Comparison of ENCODE assay signal across 18 cellular contexts in the genomic region with DNA sequence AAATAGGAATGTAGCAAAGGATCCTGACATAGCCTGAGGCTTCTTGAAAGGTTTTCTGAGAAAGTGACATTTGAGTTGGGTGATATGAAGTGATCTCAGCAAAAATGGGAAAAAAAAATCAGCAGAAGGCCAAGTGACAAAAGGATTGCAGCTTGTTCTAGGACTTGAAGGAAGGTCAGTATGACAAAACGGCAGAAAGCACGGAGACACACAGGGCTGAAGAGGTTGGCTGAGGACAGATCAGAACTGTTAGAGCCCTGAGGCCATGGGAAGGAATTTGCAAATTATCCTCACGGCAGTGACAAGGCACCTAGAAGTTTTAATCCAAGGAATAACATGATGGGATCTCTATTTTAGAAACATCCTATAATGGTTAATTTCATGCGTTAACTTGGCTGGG. TPM values are rescaled to one million over a fixed set of nuclear protein-coding genes. Genes with fewer than 3 reads are reported as not detected.
DNase-seq lines count a peak whose midpoint lies in the region; ATAC-seq, FAIRE-seq and TF ChIP-seq lines count a peak whose summit lies in the region.
"Had no signal": no experiment of that assay in that cellular context is flagged by ENCODE, and none has a peak within 500 bp of the region (broad histone marks: within the 10 kb centered on the region; RNA-seq: fewer than 3 reads in every experiment).

No MANE protein-coding gene starts in this region.

- no peak overlapping the region for H4K8ac ChIP-seq in trophoblast cell (ENCODE audit: low read depth, low read length)

- FAIRE-seq in bronchial epithelial cell (lab: Jason Lieb, UNC): peak; percentile 43
- FAIRE-seq: GM12891, GM18507, H54 had no signal

- H3K4ac ChIP-seq in trophoblast cell (ENCODE audit: low read depth, low read length): no peak overlapping the region

- peak; percentile 12 to 41 for DNase-seq in HAP-1 (ENCODE audit: low spot score in 2 of 2)
- DNase-seq in bronchial epithelial cell (ENCODE audit: low read depth): no peak
- DNase-seq in trophoblast cell: peak; percentile 63 to 81
- DNase-seq in NCI-H187 treated with DMSO at 0.1 percent for 48 hours (lab: John Stamatoyannopoulos, UW): no peak
- no peak for DNase-seq in SHP77 (lab: John Stamatoyannopoulos, UW)
- DNase-seq: C1 segment of cervical spinal cord; Calu3; CD4-positive, alpha-beta memory T cell; COR-L47; DMS53; DMS79 treated with DMSO at 0.1 percent for 48 hours; GDM1; GOT3; HCEC 1CT had no signal

- TF ChIP-seq CTCF in bronchial epithelial cell (IDR thresholded peaks at IDR 0.05; ENCODE audit: insufficient read depth, low read length, severe bottlenecking): no peak

- H3K27me3 ChIP-seq in HAP-1 (ENCODE audit: low read depth) (no peaks in the 10 kb centered on the region), bronchial epithelial cell (ENCODE audit: control insufficient read depth, insufficient read depth, low read length) (no peaks in the 10 kb centered on the region), trophoblast cell (ENCODE audit: insufficient read depth, low read length) (no peaks in the 10 kb centered on the region)

- ATAC-seq in GM21825 (IDR thresholded peaks at IDR 0.05; ENCODE audit: unreplicated experiment): no peak

- no peaks in the 10 kb centered on the region for H3K79me2 ChIP-seq in trophoblast cell (ENCODE audit: control insufficient read depth, insufficient read depth, low read length, poor library complexity)

- no peak overlapping the region for H2AK5ac ChIP-seq in trophoblast cell (ENCODE audit: low read length)

- WGBS in trophoblast cell (ENCODE audit: extremely low coverage, insufficient coverage, insufficient read length): no CpG with 5 or more reads among the region's 4 CpGs

- no peaks in the 10 kb centered on the region for H3K36me3 ChIP-seq in HAP-1 (replicated peaks)
- no peaks in the 10 kb centered on the region for H3K36me3 ChIP-seq in bronchial epithelial cell (ENCODE audit: control insufficient read depth, insufficient read depth, low read length)
- no peaks in the 10 kb centered on the region for H3K36me3 ChIP-seq in trophoblast cell (ENCODE audit: control insufficient read depth in 1 of 2, insufficient read depth in 2 of 2, low read length in 2 of 2)

- no peak overlapping the region for H3K27ac ChIP-seq in trophoblast cell (ENCODE audit: low read depth, low read length)

- H3K4me1 ChIP-seq in HAP-1 (peaks cover 32% of the 10 kb centered on the region), trophoblast cell (ENCODE audit: control insufficient read depth in 1 of 2, insufficient read depth in 2 of 2, low read length in 2 of 2) (peaks cover 2 to 5% of the 10 kb centered on the region in 2 experiments)

- no peak overlapping the region for H3K18ac ChIP-seq in trophoblast cell (ENCODE audit: low read length)

- no peaks in the 10 kb centered on the region for H3K79me1 ChIP-seq in trophoblast cell (ENCODE audit: low read length)

- H4K12ac ChIP-seq in trophoblast cell (ENCODE audit: low read depth, low read length): no peak overlapping the region

- H2BK12ac ChIP-seq in trophoblast cell (ENCODE audit: low read length): no peak overlapping the region

- no peak overlapping the region for H3K4me3 ChIP-seq in HAP-1
- H3K4me3 ChIP-seq in bronchial epithelial cell (ENCODE audit: low read depth, low read length): no peak overlapping the region
- no peak overlapping the region for H3K4me3 ChIP-seq in trophoblast cell (ENCODE audit: low read depth, low read length)

- no peak overlapping the region for H2BK120ac ChIP-seq in trophoblast cell (ENCODE audit: insufficient read depth, low read length, poor library complexity)

- H2BK5ac ChIP-seq in trophoblast cell (ENCODE audit: low read depth, low read length, poor library complexity): no peak overlapping the region

- H3K9me3 ChIP-seq in HAP-1: peaks cover 5% of the 10 kb centered on the region; the same call in 1 of the 2 replicates
- no peaks in the 10 kb centered on the region for H3K9me3 ChIP-seq in trophoblast cell (ENCODE audit: insufficient read depth, low read depth, low read length)

- no peak overlapping the region for H2AFZ ChIP-seq in trophoblast cell (ENCODE audit: insufficient read depth, low read length, poor library complexity)

- no peak overlapping the region for H3K23ac ChIP-seq in trophoblast cell (ENCODE audit: low read length)

- no peak overlapping the region for H3K4me2 ChIP-seq in trophoblast cell (ENCODE audit: low read length)

- in situ Hi-C loops in HAP-1 (cut with MboI; ENCODE audit: low sequenced_read_pairs): no loop called here

- no peak overlapping the region for H3K9ac ChIP-seq in trophoblast cell (ENCODE audit: low read length)

- no peak overlapping the region for H3K14ac ChIP-seq in trophoblast cell (ENCODE audit: low read length)

- H4K91ac ChIP-seq in trophoblast cell (ENCODE audit: low read depth, low read length): no peak overlapping the region

RNA-seq across cellular contexts. Expression of gene TRIM32, which starts 31.0 kb away (rescaled TPM):
- total RNA-seq in bronchial epithelial cell: 12.0 and 13.7 TPM in 2 replicates
- 8.7 and 9.4 TPM in 2 replicates for polyA plus RNA-seq in trophoblast cell (2013)

Comparison
In these comparisons a context has a peak if more than half of its experiments do, and no peak if none do; other contexts are left out.
1. DNase-seq: peak in HAP-1 (2 of 2) and trophoblast cell (2 of 2); none in bronchial epithelial cell (single experiment), NCI-H187 treated with DMSO at 0.1 percent for 48 hours (single experiment) and SHP77 (0 of 2).